7 cellular contexts compared by ENCODE assay signal in the genomic region with DNA sequence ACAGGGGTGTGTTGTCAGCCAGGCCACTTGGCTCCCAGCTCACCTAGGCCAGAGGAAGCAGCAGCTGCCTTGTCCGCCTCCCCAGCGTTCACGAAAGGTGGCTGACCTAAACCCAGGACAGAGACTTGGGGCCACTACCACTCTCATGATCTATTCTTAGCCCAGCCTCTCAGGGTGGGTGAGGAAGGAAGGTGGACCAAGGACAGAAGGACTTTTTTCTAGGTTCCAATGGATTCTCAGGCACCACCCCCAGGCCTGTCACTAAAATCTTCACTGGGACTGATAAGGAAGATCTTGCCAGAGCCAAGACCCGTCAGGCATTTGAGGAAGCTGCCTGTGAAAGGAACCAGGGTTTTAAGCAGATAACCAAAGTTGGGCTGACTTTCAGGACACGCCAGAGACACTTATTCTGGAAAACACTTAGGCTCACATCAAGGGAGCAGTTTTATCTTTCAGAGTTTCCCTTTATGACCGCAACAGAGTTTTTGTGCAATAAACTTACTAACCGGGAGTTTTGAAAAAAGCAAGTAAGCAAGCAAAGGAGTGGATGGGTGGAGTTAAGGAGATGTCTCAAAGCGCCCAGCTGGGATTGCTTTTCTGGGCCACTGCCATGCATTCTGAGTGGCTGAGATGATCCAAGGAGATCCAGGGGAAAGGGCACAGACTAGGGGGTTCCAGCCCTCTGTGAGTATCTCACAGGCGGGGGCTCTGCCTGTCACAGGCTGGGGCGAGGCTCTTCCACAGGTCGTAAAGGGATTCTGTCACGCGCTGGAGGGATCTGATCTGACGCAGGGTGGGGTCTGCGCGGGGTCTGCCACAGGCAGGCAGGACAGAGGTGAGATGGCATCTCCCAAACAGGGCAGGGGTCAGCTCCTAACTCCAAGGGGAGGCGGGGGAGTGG. TPM values are rescaled to one million over a fixed set of nuclear protein-coding genes. Genes with fewer than 3 reads are reported as not detected.
A peak's percentile ranks its signal among the peaks of the same experiment; 100 is the strongest.
DNase-seq lines count a peak whose midpoint lies in the region; FAIRE-seq and TF ChIP-seq lines count a peak whose summit lies in the region.

No MANE protein-coding gene starts in this region.

- DNase-seq in GM12864 (ENCODE audit: low read depth) (no peak), Karpas-422 (no peak), astrocyte of the cerebellum (ENCODE audit: low read depth) (no peak), GM12892 (ENCODE audit: insufficient read length) (no peak), NCI-H1436 (lab: John Stamatoyannopoulos, UW) (no peak)

- no peaks in the 10 kb centered on the region for H3K79me2 ChIP-seq in Karpas-422 (ENCODE audit: low read length)

- H3K4me1 ChIP-seq in Karpas-422 (ENCODE audit: low read length): peaks cover 13% of the 10 kb centered on the region
- H3K4me1 ChIP-seq in iPS-15b (ENCODE audit: control insufficient read depth, insufficient read depth, low read length): no peaks in the 10 kb centered on the region
- peaks cover 16 to 19% (median 16%) of the 10 kb centered on the region in 3 donors for H3K4me1 ChIP-seq in skeletal muscle tissue (ENCODE audit: control insufficient read depth in 3 of 3, insufficient read depth in 3 of 3, low read length in 3 of 3)

- H3K9me2 ChIP-seq in Karpas-422 (replicated peaks; ENCODE audit: insufficient read depth, low read length): no peaks in the 10 kb centered on the region

- peak overlapping the region; percentile 100; the same call in 1 of the 2 replicates for H2AFZ ChIP-seq in Karpas-422 (ENCODE audit: low read length)

- H3K9me3 ChIP-seq in Karpas-422 (ENCODE audit: low read length) (no peaks in the 10 kb centered on the region), iPS-15b (ENCODE audit: control insufficient read depth, insufficient read depth, low read length) (no peaks in the 10 kb centered on the region), skeletal muscle tissue (ENCODE audit: control insufficient read depth in 3 of 3, low read length in 3 of 3) (no peaks in the 10 kb centered on the region)

- H3K9ac ChIP-seq in Karpas-422 (ENCODE audit: low read length): peak overlapping the region; percentile 98
- H3K9ac ChIP-seq in iPS-15b (ENCODE audit: low read depth, low read length): peak overlapping the region; percentile 73
- H3K9ac ChIP-seq in skeletal muscle tissue (ENCODE audit: low read depth in 1 of 3, low read length in 3 of 3): peak overlapping the region; percentile 82 to 96 (median 86)

- no peaks in the 10 kb centered on the region for H4K20me1 ChIP-seq in Karpas-422 (ENCODE audit: insufficient read depth, low read depth, low read length)

- H3K36me3 ChIP-seq in Karpas-422 (ENCODE audit: insufficient read depth, low read length): no peaks in the 10 kb centered on the region
- H3K36me3 ChIP-seq in iPS-15b (ENCODE audit: control insufficient read depth, insufficient read depth, low read length): no peaks in the 10 kb centered on the region
- peaks cover 8 to 9% (median 8%) of the 10 kb centered on the region in 3 donors for H3K36me3 ChIP-seq in skeletal muscle tissue (ENCODE audit: control insufficient read depth in 3 of 3, insufficient read depth in 3 of 3, low read length in 3 of 3)

- in situ Hi-C loops in astrocyte of the cerebellum (cut with HindIII; ENCODE audit: low sequenced_read_pairs): no loop called here

- H3K27me3 ChIP-seq in Karpas-422 (ENCODE audit: low read length) (no peaks in the 10 kb centered on the region), iPS-15b (ENCODE audit: control insufficient read depth, insufficient read depth, low read length) (peaks cover 17% of the 10 kb centered on the region), skeletal muscle tissue (ENCODE audit: control insufficient read depth in 3 of 3, insufficient read depth in 3 of 3, low read length in 3 of 3) (no peaks in the 10 kb centered on the region)

- H3K4me2 ChIP-seq in Karpas-422 (ENCODE audit: low read depth, low read length, poor library complexity, severe bottlenecking): peak overlapping the region; percentile 98

- TF ChIP-seq CTCF in GM12864 (IDR thresholded peaks at IDR 0.05; ENCODE audit: low read depth, low read length, missing control alignments): no peak
- no peak for TF ChIP-seq CTCF in astrocyte of the cerebellum (IDR thresholded peaks at IDR 0.05; ENCODE audit: low read depth, low read length, missing control alignments)

- no peak for TF ChIP-seq POLR2A in GM12892 (IDR thresholded peaks at IDR 0.05; ENCODE audit: low read depth, low read length)

- H3K4me3 ChIP-seq in GM12864 (ENCODE audit: low read depth, low read length) (peak overlapping the region; percentile 89), Karpas-422 (ENCODE audit: low read length) (peak overlapping the region; percentile 97), astrocyte of the cerebellum (ENCODE audit: low read depth, low read length) (peak overlapping the region; percentile 93), iPS-15b (ENCODE audit: low read depth, low read length) (peak overlapping the region; percentile 84), skeletal muscle tissue (ENCODE audit: low read length in 3 of 3) (peak overlapping the region; percentile 91 to 100 (median 97))

- H3K27ac ChIP-seq in Karpas-422 (ENCODE audit: low read length) (no peak overlapping the region), skeletal muscle tissue (ENCODE audit: low read depth, low read length) (peak overlapping the region; percentile 73)

- no peak for FAIRE-seq in GM12892 (lab: Jason Lieb, UNC)

RNA-seq across cellular contexts. Expression of a gene that starts 1.0 kb away (rescaled TPM):
- 0.82 and 3.0 TPM in 2 replicates for total RNA-seq in Karpas-422 (2014; rRNA removed; shearing (Covaris generic); ENCODE audit: low replicate concordance)
- 9.9 TPM for total RNA-seq in skeletal muscle tissue
- 0.76 TPM for polyA plus RNA-seq in GM12892 (2012; ENCODE audit: missing spikeins)

RNA-seq across cellular contexts. Expression of a gene that starts 26.8 kb away (rescaled TPM):
- not detected in 2 replicates for total RNA-seq in Karpas-422 (2014; rRNA removed; shearing (Covaris generic); ENCODE audit: low replicate concordance)
- total RNA-seq in skeletal muscle tissue: not detected
- polyA plus RNA-seq in GM12892 (2012; ENCODE audit: missing spikeins): not detected

RNA-seq across cellular contexts. Expression of a gene that starts 45.5 kb away (rescaled TPM):
- not detected in 2 replicates for total RNA-seq in Karpas-422 (2014; rRNA removed; shearing (Covaris generic); ENCODE audit: low replicate concordance)
- not detected for total RNA-seq in skeletal muscle tissue
- polyA plus RNA-seq in GM12892 (2012; ENCODE audit: missing spikeins): not detected
